In genomic region chr5:116130471-116130870, GRCh38 we compare ENCODE assay signal across 21 cellular contexts. TPM values are rescaled to one million over a fixed set of nuclear protein-coding genes. Genes with fewer than 3 reads are reported as not detected.
DNase-seq lines count a peak whose midpoint lies in the region; ATAC-seq and TF ChIP-seq lines count a peak whose summit lies in the region.
"Had no signal": no experiment of that assay in that cellular context is flagged by ENCODE, and none has a peak within 500 bp of the region (broad histone marks: within the 10 kb centered on the region; RNA-seq: fewer than 3 reads in every experiment).

No MANE protein-coding gene starts in this region.

- TF ChIP-seq CTCF in epithelial cell of esophagus (IDR thresholded peaks at IDR 0.05; ENCODE audit: insufficient read depth, low read depth, low read length, missing control alignments) (no peak), progenitor cell of endocrine pancreas (IDR thresholded peaks at IDR 0.05; ENCODE audit: unreplicated experiment) (no peak)

- H3K9me3 Mint-ChIP-seq in activated T-cell treated with anti-CD3 and anti-CD28 coated beads, Interleukin-2, amount 50 U/mL, for 4 hours, result no peaks in the 10 kb centered on the region
- no peaks in the 10 kb centered on the region for H3K9me3 Mint-ChIP-seq in progenitor cell of endocrine pancreas (ENCODE audit: low read depth)
- H3K9me3 Mint-ChIP-seq: activated CD8-positive, alpha-beta T cell treated with anti-CD3 and anti-CD28 coated beads for 36 hours; activated naive CD8-positive, alpha-beta T cell treated with anti-CD3 and anti-CD28 coated beads, Interleukin-2, amount 10 ng/mL, durations not matched to agents 7 days and 5 days; activated T-cell treated with anti-CD3 and anti-CD28 coated beads, Interleukin-2, amount 50 U/mL, for 72 hours; stimulated activated memory B cell treated with anti-CD40 and anti-IgM and Interleukin-4, amounts not matched to agents 10 μg/mL and 1 μg/mL and 100 μg/mL, for 72 hours had no signal

- no peaks in the 10 kb centered on the region for H3K27me3 Mint-ChIP-seq in activated T-cell treated with anti-CD3 and anti-CD28 coated beads, Interleukin-2, amount 50 U/mL, for 4 hours (ENCODE audit: low read depth)
- H3K27me3 Mint-ChIP-seq in progenitor cell of endocrine pancreas, result no peaks in the 10 kb centered on the region
- H3K27me3 Mint-ChIP-seq: activated CD8-positive, alpha-beta T cell treated with anti-CD3 and anti-CD28 coated beads for 36 hours; activated naive CD8-positive, alpha-beta T cell treated with anti-CD3 and anti-CD28 coated beads, Interleukin-2, amount 10 ng/mL, durations not matched to agents 7 days and 5 days; stimulated activated memory B cell treated with anti-CD40 and anti-IgM and Interleukin-4, amounts not matched to agents 10 μg/mL and 1 μg/mL and 100 μg/mL, for 72 hours had no signal

- no peaks in the 10 kb centered on the region for H3K36me3 ChIP-seq in MG63
- H3K36me3 ChIP-seq: tibial artery had no signal

- no peaks in the 10 kb centered on the region for H3K9me3 ChIP-seq in MG63
- H3K9me3 ChIP-seq: tibial artery had no signal

- H3K36me3 Mint-ChIP-seq in activated T-cell treated with anti-CD3 and anti-CD28 coated beads, Interleukin-2, amount 50 U/mL, for 4 hours (ENCODE audit: insufficient read depth), result peaks cover 9% of the 10 kb centered on the region
- H3K36me3 Mint-ChIP-seq in progenitor cell of endocrine pancreas (ENCODE audit: insufficient read depth), result peaks cover 9% of the 10 kb centered on the region

- peaks cover 9% of the 10 kb centered on the region for H3K4me1 Mint-ChIP-seq in activated T-cell treated with anti-CD3 and anti-CD28 coated beads, Interleukin-2, amount 50 U/mL, for 4 hours (ENCODE audit: low read depth)
- no peaks in the 10 kb centered on the region for H3K4me1 Mint-ChIP-seq in progenitor cell of endocrine pancreas (ENCODE audit: low read depth)

- H3K27ac Mint-ChIP-seq in progenitor cell of endocrine pancreas, result no peak overlapping the region
- H3K27ac Mint-ChIP-seq: activated CD8-positive, alpha-beta T cell treated with anti-CD3 and anti-CD28 coated beads for 36 hours; activated naive CD8-positive, alpha-beta T cell treated with anti-CD3 and anti-CD28 coated beads, Interleukin-2, amount 10 ng/mL, durations not matched to agents 7 days and 5 days; activated T-cell treated with anti-CD3 and anti-CD28 coated beads, Interleukin-2, amount 50 U/mL, for 72 hours; nephron; stimulated activated memory B cell treated with anti-CD40 and anti-IgM and Interleukin-4, amounts not matched to agents 10 μg/mL and 1 μg/mL and 100 μg/mL, for 72 hours had no signal

- no peak overlapping the region for H3K4me3 ChIP-seq in epithelial cell of esophagus (ENCODE audit: low read length)
- H3K4me3 ChIP-seq in MG63, result no peak overlapping the region
- H3K4me3 ChIP-seq: tibial artery had no signal

- DNase-seq in ELR (ENCODE audit: low read depth) (peak; percentile 78), RPMI7951 (ENCODE audit: low read depth) (peak; percentile 20), epithelial cell of esophagus (ENCODE audit: low read depth) (peak; percentile 35), non-pigmented ciliary epithelial cell (ENCODE audit: low read depth) (peak; percentile 56), cerebellum (ENCODE audit: low spot score) (no peak), MG63 (no peak), progenitor cell of endocrine pancreas (ENCODE audit: low spot score, unreplicated experiment) (no peak)
- DNase-seq in activated T-cell treated with anti-CD3 and anti-CD28 coated beads, Interleukin-2, amount 50 U/mL, for 4 hours, result no peak
- DNase-seq: activated CD8-positive, alpha-beta T cell treated with anti-CD3 and anti-CD28 coated beads for 36 hours; activated naive CD8-positive, alpha-beta T cell treated with anti-CD3 and anti-CD28 coated beads, Interleukin-2, amount 10 ng/mL, durations not matched to agents 7 days and 5 days; activated T-cell treated with anti-CD3 and anti-CD28 coated beads, Interleukin-2, amount 50 U/mL, for 72 hours; C1 segment of cervical spinal cord; DMS153; KG1; mesenchymal stem cell; NCI-H1105 treated with DMSO at 0.1 percent for 48 hours; NCI-H774; tibial artery had no signal

- H3K4me3 Mint-ChIP-seq in activated T-cell treated with anti-CD3 and anti-CD28 coated beads, Interleukin-2, amount 50 U/mL, for 4 hours, result no peak overlapping the region
- H3K4me3 Mint-ChIP-seq in progenitor cell of endocrine pancreas (ENCODE audit: low read depth), result no peak overlapping the region
- H3K4me3 Mint-ChIP-seq: activated CD8-positive, alpha-beta T cell treated with anti-CD3 and anti-CD28 coated beads for 36 hours; activated naive CD8-positive, alpha-beta T cell treated with anti-CD3 and anti-CD28 coated beads, Interleukin-2, amount 10 ng/mL, durations not matched to agents 7 days and 5 days; activated T-cell treated with anti-CD3 and anti-CD28 coated beads, Interleukin-2, amount 50 U/mL, for 72 hours; nephron; stimulated activated memory B cell treated with anti-CD40 and anti-IgM and Interleukin-4, amounts not matched to agents 10 μg/mL and 1 μg/mL and 100 μg/mL, for 72 hours had no signal

- ATAC-seq in activated T-cell treated with anti-CD3 and anti-CD28 coated beads, Interleukin-2, amount 50 U/mL, for 4 hours, result no peak
- ATAC-seq: activated CD8-positive, alpha-beta T cell treated with anti-CD3 and anti-CD28 coated beads for 36 hours; activated T-cell treated with anti-CD3 and anti-CD28 coated beads, Interleukin-2, amount 50 U/mL, for 72 hours; Panc1; stimulated activated memory B cell treated with anti-CD40 and anti-IgM and Interleukin-4, amounts not matched to agents 10 μg/mL and 1 μg/mL and 100 μg/mL, for 72 hours had no signal

- no peaks in the 10 kb centered on the region for H3K27me3 ChIP-seq in MG63
- H3K27me3 ChIP-seq: tibial artery had no signal

RNA-seq across cellular contexts. Expression of gene COMMD10, which starts 45.6 kb away (rescaled TPM):
- total RNA-seq in RPMI7951 (2014; rRNA removed; shearing (Covaris generic)), result 46.3 and 57.1 TPM in 2 replicates
- total RNA-seq in activated T-cell treated with anti-CD3 and anti-CD28 coated beads, Interleukin-2, amount 50 U/mL, for 4 hours, result 10 to 100 TPM; 19.1 to 22.9 (median 19.6) TPM
- total RNA-seq in cerebellum (30.6 TPM), progenitor cell of endocrine pancreas (30.9 and 31.6 TPM in 2 replicates)
- total RNA-seq in MG63 (2014; rRNA removed; shearing (Covaris generic); ENCODE audit: low replicate concordance), result 37.3 and 58.3 TPM in 2 replicates

Comparison
In these comparisons a context has a peak if more than half of its experiments do, and no peak if none do; other contexts are left out.
1. DNase-seq: peak in ELR (single experiment), RPMI7951 (single experiment), epithelial cell of esophagus (single experiment) and non-pigmented ciliary epithelial cell (single experiment); none in activated T-cell treated with anti-CD3 and anti-CD28 coated beads, Interleukin-2, amount 50 U/mL, for 4 hours (single experiment), cerebellum (single experiment), MG63 (single experiment) and progenitor cell of endocrine pancreas (single experiment).